In genomic region chr6:43442935-43443334, GRCh38 we compare ENCODE assay signal across 24 cellular contexts.
"Had no signal": no experiment of that assay in that cellular context is flagged by ENCODE, and none has a peak within 500 bp of the region (broad histone marks: within the 10 kb centered on the region; RNA-seq: fewer than 3 reads in every experiment).

No MANE protein-coding gene starts in this region.

- ATAC-seq: Panc1 had no signal

- H3K27ac Mint-ChIP-seq: activated B cell treated with CpG ODN at 0.5 μM for 24 hours; activated CD4-positive, alpha-beta memory T cell treated with anti-CD3 and anti-CD28 coated beads, Interleukin-2, amount 10 ng/mL, durations not matched to agents 7 days and 5 days; activated CD4-positive, alpha-beta T cell treated with anti-CD3 and anti-CD28 coated beads, Interleukin-2, amount 10 ng/mL, durations not matched to agents 24 days and 14 days; activated naive CD4-positive, alpha-beta T cell treated with anti-CD3 and anti-CD28 coated beads, Interleukin-2, amount 10 ng/mL, durations not matched to agents 7 days and 5 days; activated naive CD8-positive, alpha-beta T cell treated with anti-CD3 and anti-CD28 coated beads for 36 hours; activated T-helper 2 cell treated with anti-CD3 and anti-CD28 coated beads, Interferon-gamma antibody, Interleukin-2, Interleukin-4, amounts not matched to agents 10 μg/mL and 5 μg/mL and 100 μg/mL, durations not matched to agents 14 hours and 24 hours and 36 hours had no signal

- H3K36me3 Mint-ChIP-seq: activated naive CD8-positive, alpha-beta T cell treated with anti-CD3 and anti-CD28 coated beads for 36 hours had no signal

- H3K4me3 Mint-ChIP-seq: activated B cell treated with CpG ODN at 0.5 μM for 24 hours; activated CD4-positive, alpha-beta memory T cell treated with anti-CD3 and anti-CD28 coated beads, Interleukin-2, amount 10 ng/mL, durations not matched to agents 7 days and 5 days; activated CD4-positive, alpha-beta T cell treated with anti-CD3 and anti-CD28 coated beads, Interleukin-2, amount 10 ng/mL, durations not matched to agents 24 days and 14 days; activated naive CD4-positive, alpha-beta T cell treated with anti-CD3 and anti-CD28 coated beads, Interleukin-2, amount 10 ng/mL, durations not matched to agents 7 days and 5 days; activated naive CD8-positive, alpha-beta T cell treated with anti-CD3 and anti-CD28 coated beads for 36 hours had no signal

- H3K9me3 ChIP-seq: SJCRH30, SK-N-SH had no signal

- H3K27me3 ChIP-seq: SJCRH30 had no signal

- H3K9ac ChIP-seq: SK-N-SH had no signal

- H3K9me3 Mint-ChIP-seq: activated B cell treated with CpG ODN at 0.5 μM for 24 hours; activated CD4-positive, alpha-beta memory T cell treated with anti-CD3 and anti-CD28 coated beads, Interleukin-2, amount 10 ng/mL, durations not matched to agents 7 days and 5 days; activated CD4-positive, alpha-beta T cell treated with anti-CD3 and anti-CD28 coated beads, Interleukin-2, amount 10 ng/mL, durations not matched to agents 24 days and 14 days; activated naive CD4-positive, alpha-beta T cell treated with anti-CD3 and anti-CD28 coated beads, Interleukin-2, amount 10 ng/mL, durations not matched to agents 7 days and 5 days; activated naive CD8-positive, alpha-beta T cell treated with anti-CD3 and anti-CD28 coated beads for 36 hours; activated T-helper 2 cell treated with anti-CD3 and anti-CD28 coated beads, Interferon-gamma antibody, Interleukin-2, Interleukin-4, amounts not matched to agents 10 μg/mL and 5 μg/mL and 100 μg/mL, durations not matched to agents 14 hours and 24 hours and 36 hours had no signal

- H3K4me2 ChIP-seq: SK-N-SH had no signal

- DNase-seq: activated B cell treated with CpG ODN at 0.5 μM for 24 hours; activated CD4-positive, alpha-beta memory T cell treated with anti-CD3 and anti-CD28 coated beads, Interleukin-2, amount 10 ng/mL, durations not matched to agents 7 days and 5 days; activated CD4-positive, alpha-beta T cell treated with anti-CD3 and anti-CD28 coated beads for 1 hour; activated CD4-positive, alpha-beta T cell treated with anti-CD3 and anti-CD28 coated beads, Interleukin-2, amount 10 ng/mL, durations not matched to agents 24 days and 14 days; activated gamma-delta T cell treated with Interleukin-2 at 50 U/mL for 16 hours; activated naive CD4-positive, alpha-beta T cell treated with anti-CD3 and anti-CD28 coated beads, Interleukin-2, amount 10 ng/mL, durations not matched to agents 7 days and 5 days; activated naive CD8-positive, alpha-beta T cell treated with anti-CD3 and anti-CD28 coated beads for 36 hours; activated T-cell treated with anti-CD3 and anti-CD28 coated beads for 4 hours; activated T-cell treated with anti-CD3 and anti-CD28 coated beads, Interleukin-2, amount 50 U/mL, for 48 hours; NCI-H1092; NCI-H1417; NCI-H1694; NCI-H2081; NCI-H510A treated with DMSO at 0.1 percent for 48 hours; NCI-H69; NK-92 treated with Interleukin-12 subunit alpha and Interleukin-12 subunit beta, amount 100 ng/mL, for 24 hours; OCI-M1; Right ventricle myocardium superior; SJCRH30; SK-N-SH; SW 1271 had no signal

- H3K4me3 ChIP-seq: coronary artery, SJCRH30 had no signal

- H3K27me3 Mint-ChIP-seq: activated B cell treated with CpG ODN at 0.5 μM for 24 hours; activated CD4-positive, alpha-beta memory T cell treated with anti-CD3 and anti-CD28 coated beads, Interleukin-2, amount 10 ng/mL, durations not matched to agents 7 days and 5 days; activated CD4-positive, alpha-beta T cell treated with anti-CD3 and anti-CD28 coated beads, Interleukin-2, amount 10 ng/mL, durations not matched to agents 24 days and 14 days; activated naive CD4-positive, alpha-beta T cell treated with anti-CD3 and anti-CD28 coated beads, Interleukin-2, amount 10 ng/mL, durations not matched to agents 7 days and 5 days; activated naive CD8-positive, alpha-beta T cell treated with anti-CD3 and anti-CD28 coated beads for 36 hours had no signal

- H3K9me2 ChIP-seq: SK-N-SH had no signal

- H3K4me1 Mint-ChIP-seq: activated B cell treated with CpG ODN at 0.5 μM for 24 hours; activated CD4-positive, alpha-beta memory T cell treated with anti-CD3 and anti-CD28 coated beads, Interleukin-2, amount 10 ng/mL, durations not matched to agents 7 days and 5 days; activated CD4-positive, alpha-beta T cell treated with anti-CD3 and anti-CD28 coated beads, Interleukin-2, amount 10 ng/mL, durations not matched to agents 24 days and 14 days; activated naive CD4-positive, alpha-beta T cell treated with anti-CD3 and anti-CD28 coated beads, Interleukin-2, amount 10 ng/mL, durations not matched to agents 7 days and 5 days; activated naive CD8-positive, alpha-beta T cell treated with anti-CD3 and anti-CD28 coated beads for 36 hours had no signal

- H3K36me3 ChIP-seq: SJCRH30 had no signal

- H3K4me1 ChIP-seq: SJCRH30 had no signal

- H3K27ac ChIP-seq: coronary artery, SJCRH30 had no signal
